27 cellular contexts compared by ENCODE assay signal in the genomic region with DNA sequence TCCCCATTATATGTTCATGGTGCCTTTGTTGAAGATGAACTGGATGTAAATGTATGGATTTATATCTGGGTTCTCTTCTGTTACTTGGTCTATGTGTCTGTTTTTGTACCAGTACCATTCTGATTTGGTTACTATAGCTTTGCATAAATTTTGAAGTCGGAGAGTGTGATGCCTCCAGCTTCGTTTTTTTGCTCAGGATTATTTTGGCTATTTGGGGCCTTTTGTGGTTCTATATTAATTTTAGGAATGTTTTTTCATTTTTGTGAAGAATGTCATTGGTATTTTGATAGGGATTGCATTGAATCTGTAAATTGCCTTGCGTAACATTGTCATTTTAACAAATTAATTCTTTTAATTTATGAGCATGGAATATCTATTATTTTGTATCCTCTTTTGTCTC. TPM values are rescaled to one million over a fixed set of nuclear protein-coding genes. Genes with fewer than 3 reads are reported as not detected.
"Had no signal": no experiment of that assay in that cellular context is flagged by ENCODE, and none has a peak within 500 bp of the region (broad histone marks: within the 10 kb centered on the region; RNA-seq: fewer than 3 reads in every experiment).

No MANE protein-coding gene starts in this region.

- H2AFZ ChIP-seq: hepatocyte had no signal

- H3K27ac ChIP-seq: cardiac muscle cell, hepatocyte, left ventricle myocardium inferior, ovary, prostate gland, right atrium auricular region, vagina had no signal

- ATAC-seq: activated T-cell treated with anti-CD3 and anti-CD28 coated beads, Interleukin-2, amount 50 U/mL, for 4 hours; naive thymus-derived CD8-positive, alpha-beta T cell; stimulated activated naive B cell treated with anti-CD40 and anti-IgM and Interleukin-4, amounts not matched to agents 10 μg/mL and 1 μg/mL and 100 μg/mL, for 72 hours; T-helper 17 cell had no signal

- DNase-seq: activated B cell treated with CpG ODN at 0.5 μM for 24 hours; activated CD4-positive, alpha-beta T cell treated with anti-CD3 and anti-CD28 coated beads for 4 hours; activated CD4-positive, alpha-beta T cell treated with anti-CD3 and anti-CD28 coated beads, Interleukin-2, amount 50 U/mL, for 48 hours; activated CD8-positive, alpha-beta memory T cell treated with anti-CD3 and anti-CD28 coated beads, Interleukin-2, amount 50 U/mL, for 48 hours; activated naive CD4-positive, alpha-beta T cell treated with Interleukin-2 at 50 U/mL for 16 hours; activated naive CD8-positive, alpha-beta T cell treated with anti-CD3 and anti-CD28 coated beads for 36 hours; activated T-cell treated with anti-CD3 and anti-CD28 coated beads, Interleukin-2, amount 50 U/mL, for 4 hours; amniotic stem cell; effector CD4-positive, alpha-beta T cell; glutamatergic neuron; immature natural killer cell; left ventricle myocardium inferior; naive thymus-derived CD8-positive, alpha-beta T cell; ovary; stimulated activated CD8-positive, alpha-beta memory T cell treated with anti-CD3 and anti-CD28 coated beads, Interleukin-4, amount 100 ng/mL, for 48 hours; stimulated activated naive B cell treated with anti-CD40 and anti-IgM and Interleukin-4, amounts not matched to agents 10 μg/mL and 1 μg/mL and 100 μg/mL, for 72 hours; T-helper 17 cell; trophoblast cell had no signal

- H3K4me3 ChIP-seq: cardiac muscle cell, hepatocyte, left ventricle myocardium inferior, ovary, prostate gland, right atrium auricular region, vagina had no signal

- H3K79me2 ChIP-seq: hepatocyte had no signal

- H3K4me2 ChIP-seq: hepatocyte had no signal

- H3K9me3 ChIP-seq: ovary, prostate gland, vagina had no signal

- H3K4me1 Mint-ChIP-seq: activated B cell treated with CpG ODN at 0.5 μM for 24 hours; activated naive CD8-positive, alpha-beta T cell treated with anti-CD3 and anti-CD28 coated beads for 36 hours; immature natural killer cell; naive thymus-derived CD8-positive, alpha-beta T cell; stimulated activated naive B cell treated with anti-CD40 and anti-IgM and Interleukin-4, amounts not matched to agents 10 μg/mL and 1 μg/mL and 100 μg/mL, for 72 hours; T-helper 17 cell had no signal

- H3K27me3 ChIP-seq: cardiac muscle cell, hepatocyte, ovary, right atrium auricular region, vagina had no signal

- H3K9me3 Mint-ChIP-seq: activated T-helper 2 cell treated with anti-CD3 and anti-CD28 coated beads, Interferon-gamma antibody, Interleukin-2, Interleukin-4, amounts not matched to agents 10 μg/mL and 5 μg/mL and 100 μg/mL, durations not matched to agents 14 hours and 24 hours and 36 hours had no signal

- H3K36me3 Mint-ChIP-seq: activated naive CD8-positive, alpha-beta T cell treated with anti-CD3 and anti-CD28 coated beads for 36 hours; immature natural killer cell had no signal

- H3K36me3 ChIP-seq: cardiac muscle cell, left ventricle myocardium inferior, ovary, prostate gland, right atrium auricular region, vagina had no signal

- H3K4me3 Mint-ChIP-seq: activated B cell treated with CpG ODN at 0.5 μM for 24 hours; activated naive CD8-positive, alpha-beta T cell treated with anti-CD3 and anti-CD28 coated beads for 36 hours; activated T-cell treated with anti-CD3 and anti-CD28 coated beads, Interleukin-2, amount 50 U/mL, for 4 hours; dendritic cell treated with granulocyte-macrophage colony-stimulating factor and Interleukin-4, amounts not matched to agents 40 ng/mL and 50 ng/mL, for 4 days; immature natural killer cell; naive thymus-derived CD8-positive, alpha-beta T cell; stimulated activated naive B cell treated with anti-CD40 and anti-IgM and Interleukin-4, amounts not matched to agents 10 μg/mL and 1 μg/mL and 100 μg/mL, for 72 hours; T-helper 17 cell had no signal

- H3K4me1 ChIP-seq: left ventricle myocardium inferior, prostate gland, right atrium auricular region, vagina had no signal

- H3K27ac Mint-ChIP-seq: activated B cell treated with CpG ODN at 0.5 μM for 24 hours; activated naive CD8-positive, alpha-beta T cell treated with anti-CD3 and anti-CD28 coated beads for 36 hours; activated T-helper 2 cell treated with anti-CD3 and anti-CD28 coated beads, Interferon-gamma antibody, Interleukin-2, Interleukin-4, amounts not matched to agents 10 μg/mL and 5 μg/mL and 100 μg/mL, durations not matched to agents 14 hours and 24 hours and 36 hours; dendritic cell treated with granulocyte-macrophage colony-stimulating factor and Interleukin-4, amounts not matched to agents 40 ng/mL and 50 ng/mL, for 4 days; immature natural killer cell; naive thymus-derived CD8-positive, alpha-beta T cell; stimulated activated naive B cell treated with anti-CD40 and anti-IgM and Interleukin-4, amounts not matched to agents 10 μg/mL and 1 μg/mL and 100 μg/mL, for 72 hours; T-helper 17 cell had no signal

RNA-seq across cellular contexts. Expression of gene ZNF366, which starts 36.6 kb away (rescaled TPM):
- total RNA-seq: activated B cell treated with CpG ODN at 0.5 μM for 24 hours; activated CD8-positive, alpha-beta memory T cell treated with anti-CD3 and anti-CD28 coated beads for 36 hours; activated naive CD8-positive, alpha-beta T cell treated with anti-CD3 and anti-CD28 coated beads for 36 hours; activated T-cell treated with anti-CD3 and anti-CD28 coated beads, Interleukin-2, amount 50 U/mL, for 4 hours; activated T-helper 2 cell treated with anti-CD3 and anti-CD28 coated beads, Interferon-gamma antibody, Interleukin-2, Interleukin-4, amounts not matched to agents 10 μg/mL and 5 μg/mL and 100 μg/mL, durations not matched to agents 14 hours and 24 hours and 36 hours; cardiac muscle cell; epithelial cell of proximal tubule; naive thymus-derived CD8-positive, alpha-beta T cell had no signal
- polyA plus RNA-seq: cardiac muscle cell; hepatocyte; naive thymus-derived CD8-positive, alpha-beta T cell had no signal
